ENCODE assay signal across 18 cellular contexts in genomic region chr4:17642404-17642783, GRCh38.
"Had no signal": no experiment of that assay in that cellular context is flagged by ENCODE, and none has a peak within 500 bp of the region (broad histone marks: within the 10 kb centered on the region; RNA-seq: fewer than 3 reads in every experiment).

No MANE protein-coding gene starts in this region.

- ATAC-seq: left colon; left ventricle myocardium superior; natural killer cell treated with Interleukin-12 subunit alpha and Interleukin-12 subunit beta and Interleukin-15 and Interleukin-18, amount 100 ng/mL, for 72 hours; stimulated activated naive B cell treated with anti-CD40 and anti-IgM and Interleukin-4, amounts not matched to agents 10 μg/mL and 1 μg/mL and 100 μg/mL, for 72 hours had no signal

- H3K4me1 ChIP-seq: psoas muscle, stomach had no signal

- H3K4me3 Mint-ChIP-seq: natural killer cell treated with Interleukin-12 subunit alpha and Interleukin-12 subunit beta and Interleukin-15 and Interleukin-18, amount 100 ng/mL, for 72 hours; stimulated activated naive B cell treated with anti-CD40 and anti-IgM and Interleukin-4, amounts not matched to agents 10 μg/mL and 1 μg/mL and 100 μg/mL, for 72 hours had no signal

- DNase-seq: effector memory CD4-positive, alpha-beta T cell; gastrocnemius medialis; left colon; left ventricle myocardium superior; mesenchymal stem cell; midbrain; occipital lobe; retina; stimulated activated CD4-positive, alpha-beta T cell treated with anti-CD3 and anti-CD28 coated beads, Interleukin-2, amount 100 ng/mL, for 24 hours; stimulated activated CD4-positive, alpha-beta T cell treated with anti-CD3 and anti-CD28 coated beads, Interleukin-4, amount 100 ng/mL, for 4 hours; stimulated activated naive B cell treated with anti-CD40 and anti-IgM and Interleukin-4, amounts not matched to agents 10 μg/mL and 1 μg/mL and 100 μg/mL, for 72 hours; stomach had no signal

- H3K9me3 ChIP-seq: gastrocnemius medialis, psoas muscle, thoracic aorta had no signal

- H3K27ac Mint-ChIP-seq: natural killer cell treated with Interleukin-12 subunit alpha and Interleukin-12 subunit beta and Interleukin-15 and Interleukin-18, amount 100 ng/mL, for 72 hours; stimulated activated naive B cell treated with anti-CD40 and anti-IgM and Interleukin-4, amounts not matched to agents 10 μg/mL and 1 μg/mL and 100 μg/mL, for 72 hours had no signal

- H3K27ac ChIP-seq: epithelial cell of prostate, esophagus muscularis mucosa, psoas muscle, stomach, thoracic aorta had no signal

- H3K9me3 Mint-ChIP-seq: natural killer cell treated with Interleukin-12 subunit alpha and Interleukin-12 subunit beta and Interleukin-15 and Interleukin-18, amount 100 ng/mL, for 72 hours; stimulated activated naive B cell treated with anti-CD40 and anti-IgM and Interleukin-4, amounts not matched to agents 10 μg/mL and 1 μg/mL and 100 μg/mL, for 72 hours had no signal

- H3K4me3 ChIP-seq: esophagus muscularis mucosa, gastrocnemius medialis, lung, psoas muscle, stomach, thoracic aorta had no signal

- H3K27me3 Mint-ChIP-seq: natural killer cell treated with Interleukin-12 subunit alpha and Interleukin-12 subunit beta and Interleukin-15 and Interleukin-18, amount 100 ng/mL, for 72 hours; stimulated activated naive B cell treated with anti-CD40 and anti-IgM and Interleukin-4, amounts not matched to agents 10 μg/mL and 1 μg/mL and 100 μg/mL, for 72 hours had no signal

- H3K36me3 ChIP-seq: gastrocnemius medialis, stomach, thoracic aorta had no signal

- H3K27me3 ChIP-seq: gastrocnemius medialis, stomach had no signal
